19 cellular contexts compared by ENCODE assay signal in the genomic region with DNA sequence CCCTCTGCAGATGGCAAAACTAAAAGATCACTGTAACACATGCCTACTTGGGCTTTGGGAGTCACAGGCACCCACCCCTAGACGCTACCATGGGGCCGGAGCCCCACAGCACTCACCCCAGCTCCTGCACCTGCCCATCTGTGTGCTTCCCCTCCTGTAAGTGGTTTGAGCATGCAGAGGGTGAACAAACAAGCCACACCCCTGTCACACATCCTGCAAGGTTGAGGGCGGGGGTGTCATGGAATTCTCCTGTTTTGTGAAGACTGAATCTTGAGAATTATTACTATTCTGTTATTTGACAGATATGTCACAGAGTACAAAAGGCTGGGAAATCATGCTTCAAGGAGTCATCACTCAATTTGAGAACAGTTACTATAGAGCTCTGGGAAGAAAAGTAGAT.
DNase-seq lines count a peak whose midpoint lies in the region; ATAC-seq and TF ChIP-seq lines count a peak whose summit lies in the region.
"Had no signal": no experiment of that assay in that cellular context is flagged by ENCODE, and none has a peak within 500 bp of the region (broad histone marks: within the 10 kb centered on the region; RNA-seq: fewer than 3 reads in every experiment).

No MANE protein-coding gene starts in this region.

- no peak overlapping the region for H3K27ac ChIP-seq in MM.1S (ENCODE audit: low read length)
- H3K27ac ChIP-seq in esophagus (ENCODE audit: low read depth in 2 of 2, low read length in 1 of 2): peak overlapping the region; percentile 43 to 74
- peak overlapping the region; percentile 29 to 55 for H3K27ac ChIP-seq in prostate gland
- no peak overlapping the region for H3K27ac ChIP-seq in heart left ventricle
- H3K27ac ChIP-seq: BLaER1 had no signal

- ATAC-seq in GM18520 (IDR thresholded peaks at IDR 0.05; ENCODE audit: unreplicated experiment) (no peak), heart left ventricle (no peak), omental fat pad (ENCODE audit: low FRiP score) (no peak)
- ATAC-seq: Panc1 had no signal

- H4K20me1 ChIP-seq in MM.1S (ENCODE audit: insufficient read depth, low read length): no peaks in the 10 kb centered on the region
- H4K20me1 ChIP-seq: BLaER1 had no signal

- intact Hi-C loops in prostate gland (cut with DNase I): no loop called here
- intact Hi-C loops in heart left ventricle (cut with DNase I): no loop called here

- H3K4me3 ChIP-seq in MM.1S (ENCODE audit: low read length) (no peak overlapping the region), esophagus (ENCODE audit: low read depth in 1 of 2, low read length in 2 of 2) (no peak overlapping the region), prostate gland (no peak overlapping the region), heart left ventricle (no peak overlapping the region)
- H3K4me3 ChIP-seq: BLaER1, tibial nerve had no signal

- no peaks in the 10 kb centered on the region for H3K36me3 ChIP-seq in MM.1S (replicated peaks; ENCODE audit: insufficient read depth, low read length)
- H3K36me3 ChIP-seq in esophagus (ENCODE audit: control insufficient read depth in 2 of 2, insufficient read depth in 2 of 2, low read length in 1 of 2): no peaks in the 10 kb centered on the region
- no peaks in the 10 kb centered on the region for H3K36me3 ChIP-seq in prostate gland
- H3K36me3 ChIP-seq in heart left ventricle: peaks cover 0 to 60% (median 12%) of the 10 kb centered on the region in 9 donors
- H3K36me3 ChIP-seq: BLaER1 had no signal

- no peaks in the 10 kb centered on the region for H3F3A ChIP-seq in MM.1S (ENCODE audit: insufficient read depth, low read length)

- TF ChIP-seq POLR2A in prostate gland (IDR thresholded peaks at IDR 0.05) (no peak), heart left ventricle (IDR thresholded peaks at IDR 0.05) (no peak)

- H3K9me3 ChIP-seq in MM.1S (replicated peaks; ENCODE audit: insufficient read depth, low read length) (no peaks in the 10 kb centered on the region), esophagus (ENCODE audit: control insufficient read depth in 2 of 2, insufficient read depth in 1 of 2, low read depth in 1 of 2, low read length in 1 of 2) (no peaks in the 10 kb centered on the region), prostate gland (no peaks in the 10 kb centered on the region), heart left ventricle (peaks cover 0 to 6% (median 0%) of the 10 kb centered on the region in 12 donors)
- H3K9me3 ChIP-seq: tibial nerve had no signal

- no peak for DNase-seq in MM.1S
- DNase-seq in NCI-H774 (lab: John Stamatoyannopoulos, UW): peak; percentile 18
- DNase-seq in prostate gland (ENCODE audit: low spot score): no peak
- no peak for DNase-seq in NAMALWA (ENCODE audit: low spot score)
- DNase-seq in heart left ventricle: no peak
- DNase-seq in omental fat pad (ENCODE audit: low spot score): no peak
- DNase-seq: activated CD4-positive, alpha-beta T cell treated with anti-CD3 and anti-CD28 coated beads, Interleukin-2, amount 10 ng/mL, durations not matched to agents 24 days and 14 days; activated naive CD4-positive, alpha-beta T cell; aorta; Kasumi-1; naive thymus-derived CD8-positive, alpha-beta T cell; NCI-H146; NCI-H524; stimulated activated CD4-positive, alpha-beta T cell treated with anti-CD3 and anti-CD28 coated beads, Interleukin-12 subunit alpha, Interleukin-12 subunit beta, amount 100 ng/mL, for 4 hours had no signal

- H3K9me2 ChIP-seq in MM.1S (replicated peaks; ENCODE audit: insufficient read depth, low read length): no peaks in the 10 kb centered on the region

- WGBS in esophagus, 2 donors: 53 to 65% methylated on average over 3 of the region's 3 CpGs
- 77% methylated on average over 3 of the region's 3 CpGs for WGBS in prostate gland
- 85 to 95% (median 93%) methylated on average over 3 of the region's 3 CpGs for WGBS in heart left ventricle, 4 donors

- H3K27me3 ChIP-seq in MM.1S (replicated peaks; ENCODE audit: insufficient read depth, low read length): no peaks in the 10 kb centered on the region
- no peaks in the 10 kb centered on the region for H3K27me3 ChIP-seq in esophagus (ENCODE audit: control insufficient read depth in 1 of 2, insufficient read depth in 2 of 2, low read length in 2 of 2)
- H3K27me3 ChIP-seq in prostate gland (replicated peaks; ENCODE audit: insufficient read depth): no peaks in the 10 kb centered on the region
- H3K27me3 ChIP-seq in heart left ventricle: no peaks in the 10 kb centered on the region
- H3K27me3 ChIP-seq: BLaER1, tibial nerve had no signal

- H3K9ac ChIP-seq in MM.1S (ENCODE audit: low read length): no peak overlapping the region
- H3K9ac ChIP-seq: BLaER1 had no signal

- TF ChIP-seq CTCF in MM.1S (IDR thresholded peaks at IDR 0.05; ENCODE audit: low read length) (no peak), prostate gland (IDR thresholded peaks at IDR 0.05) (no peak), heart left ventricle (IDR thresholded peaks at IDR 0.05) (no peak), omental fat pad (IDR thresholded peaks at IDR 0.05) (no peak)

- H3K4me1 ChIP-seq in MM.1S (ENCODE audit: low read length) (no peaks in the 10 kb centered on the region), esophagus (ENCODE audit: control insufficient read depth in 2 of 2, insufficient read depth in 2 of 2, low read length in 1 of 2) (no peaks in the 10 kb centered on the region), prostate gland (replicated peaks) (peaks cover 12% of the 10 kb centered on the region), heart left ventricle (no peaks in the 10 kb centered on the region)
- H3K4me1 ChIP-seq: BLaER1, tibial nerve had no signal

- H2AFZ ChIP-seq in MM.1S (ENCODE audit: low read length): peak overlapping the region; percentile 13; the same call in 1 of the 2 replicates

- H3K79me2 ChIP-seq in MM.1S (ENCODE audit: low read length): no peaks in the 10 kb centered on the region

- no peak overlapping the region for H3K4me2 ChIP-seq in MM.1S (ENCODE audit: low read depth, low read length)
- H3K4me2 ChIP-seq: BLaER1 had no signal

Comparison
In these comparisons a context has a peak if more than half of its experiments do, and no peak if none do; other contexts are left out.
1. H3K27ac ChIP-seq: peak in esophagus (2 of 2) and prostate gland (2 of 2); none in MM.1S (single experiment) and heart left ventricle (0 of 12).